In genomic region chr4:6782846-6783110, GRCh38 we compare ENCODE assay signal across 8 cellular contexts. TPM values are rescaled to one million over a fixed set of nuclear protein-coding genes. Genes with fewer than 3 reads are reported as not detected.
A peak's percentile ranks its signal among the peaks of the same experiment; 100 is the strongest.
DNase-seq lines count a peak whose midpoint lies in the region; ATAC-seq, FAIRE-seq and TF ChIP-seq lines count a peak whose summit lies in the region.

No MANE protein-coding gene starts in this region.

- CTCF ChIA-PET in AG04449 (lab: Yijun Ruan, JAX) = no interaction called here

- FAIRE-seq in D721Med (lab: Jason Lieb, UNC) = no peak

- no peak overlapping the region for H3K27ac Mint-ChIP-seq in mesothelial cell of epicardium

- TF ChIP-seq CTCF in AG04449 (IDR thresholded peaks at IDR 0.05; ENCODE audit: insufficient read depth, low read length, missing control alignments) (no peak), mesothelial cell of epicardium (IDR thresholded peaks at IDR 0.05; ENCODE audit: unreplicated experiment) (no peak), D721Med (IDR thresholded peaks at IDR 0.05; ENCODE audit: insufficient read depth, missing control alignments) (no peak)

- no peak overlapping the region for H3K4me3 Mint-ChIP-seq in mesothelial cell of epicardium

- peaks cover 42% of the 10 kb centered on the region for H3K4me1 Mint-ChIP-seq in mesothelial cell of epicardium

- H3K36me3 ChIP-seq in mucosa of rectum (ENCODE audit: control insufficient read depth in 2 of 2, insufficient read depth in 2 of 2, low read length in 2 of 2) = no peaks in the 10 kb centered on the region

- H3K4me3 ChIP-seq in AG04449 (ENCODE audit: low read depth, low read length) = peak overlapping the region; percentile 86
- H3K4me3 ChIP-seq in mucosa of rectum (ENCODE audit: low read length in 2 of 2) = peak overlapping the region; percentile 82 to 84

- no peaks in the 10 kb centered on the region for H3K9me3 Mint-ChIP-seq in mesothelial cell of epicardium

- H3K4me1 ChIP-seq in mucosa of rectum (ENCODE audit: control insufficient read depth in 2 of 2, insufficient read depth in 2 of 2, low read length in 2 of 2) = peaks cover 19 to 27% of the 10 kb centered on the region in 2 donors

- no peaks in the 10 kb centered on the region for H3K27me3 ChIP-seq in mucosa of rectum (ENCODE audit: control insufficient read depth in 2 of 2, insufficient read depth in 2 of 2, low read length in 2 of 2)

- no peak for DNase-seq in AG04449 (ENCODE audit: low read depth, low spot score)
- no peak for DNase-seq in HuH-7.5 (ENCODE audit: low spot score)
- DNase-seq in mesothelial cell of epicardium (ENCODE audit: low spot score in 2 of 2, unreplicated experiment in 2 of 2) = no peak
- DNase-seq in D721Med (ENCODE audit: insufficient read length, low spot score) = no peak
- DNase-seq in Ammon's horn (ENCODE audit: low spot score) = no peak

- H3K9me3 ChIP-seq in mucosa of rectum (ENCODE audit: control insufficient read depth in 2 of 2, low read length in 2 of 2) = no peaks in the 10 kb centered on the region

- peak overlapping the region; percentile 88 to 97 for H3K9ac ChIP-seq in mucosa of rectum (ENCODE audit: low read depth in 1 of 2, low read length in 2 of 2)

- no peaks in the 10 kb centered on the region for H3K27me3 Mint-ChIP-seq in mesothelial cell of epicardium (ENCODE audit: low read depth)

- POLR2A ChIA-PET in AG04449 (lab: Yijun Ruan, JAX) = no interaction called here

- peak overlapping the region; percentile 93 for H3K27ac ChIP-seq in cingulate gyrus (ENCODE audit: low read depth, low read length)
- H3K27ac ChIP-seq in mucosa of rectum (ENCODE audit: low read depth in 2 of 2, low read length in 2 of 2) = peak overlapping the region; percentile 98 to 99

- H3K36me3 Mint-ChIP-seq in mesothelial cell of epicardium = no peaks in the 10 kb centered on the region

- ATAC-seq in HG03196 (IDR thresholded peaks at IDR 0.05; ENCODE audit: unreplicated experiment) = peak; percentile 22

RNA-seq across cellular contexts. Expression of gene KIAA0232, which starts 0.3 kb away (rescaled TPM):
- total RNA-seq in mesothelial cell of epicardium = 36.5 to 39.6 TPM (median 37.8 TPM) in 3 replicates
